In the genomic region with DNA sequence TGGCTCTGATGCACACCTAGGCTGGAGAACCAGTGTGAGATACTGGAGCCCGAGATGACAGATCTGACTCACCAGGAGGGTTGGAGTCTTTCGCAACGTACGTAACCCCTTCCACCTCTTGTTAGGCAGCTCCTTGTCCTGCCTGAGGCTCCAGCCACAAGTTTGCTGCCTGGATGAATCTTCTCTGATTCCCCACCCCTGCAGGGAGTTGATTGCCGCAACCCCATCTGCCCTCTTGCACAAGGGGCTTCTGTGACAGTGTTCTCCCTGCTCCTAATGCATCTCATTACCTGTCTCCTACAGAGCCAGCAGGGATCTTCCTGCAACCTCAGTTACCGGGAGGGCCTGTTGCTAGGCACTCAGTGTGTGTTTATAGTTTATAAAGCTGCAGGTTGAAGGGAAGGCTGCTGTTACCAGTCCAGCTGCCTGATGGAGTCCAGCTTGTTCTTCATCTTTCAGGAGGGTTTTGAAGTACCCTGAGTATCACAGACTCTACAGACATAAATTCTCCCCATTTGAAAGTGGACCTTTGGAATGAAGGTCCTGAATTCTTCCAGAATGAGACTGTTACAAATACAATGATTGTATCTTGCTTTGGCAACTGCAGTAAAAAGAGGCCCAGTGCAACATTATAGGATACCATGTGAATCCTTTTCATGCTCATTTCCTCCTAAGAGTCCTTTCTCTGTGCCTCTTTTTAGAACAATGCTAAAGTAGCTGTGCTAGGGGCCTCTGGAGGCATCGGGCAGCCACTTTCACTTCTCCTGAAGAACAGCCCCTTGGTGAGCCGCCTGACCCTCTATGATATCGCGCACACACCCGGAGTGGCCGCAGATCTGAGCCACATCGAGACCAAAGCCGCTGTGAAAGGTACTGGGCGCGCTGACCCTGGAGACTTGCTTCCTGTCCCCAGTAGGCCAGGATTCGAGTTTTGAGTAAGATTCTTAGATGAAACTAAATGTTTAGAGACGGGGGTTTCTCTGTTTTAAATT, we compare ENCODE assay signal across 11 cellular contexts. TPM values are rescaled to one million over a fixed set of nuclear protein-coding genes. Genes with fewer than 3 reads are reported as not detected.
DNase-seq lines count a peak whose midpoint lies in the region; ATAC-seq lines count a peak whose summit lies in the region.
"Had no signal": no experiment of that assay in that cellular context is flagged by ENCODE, and none has a peak within 500 bp of the region (broad histone marks: within the 10 kb centered on the region; RNA-seq: fewer than 3 reads in every experiment).

No MANE protein-coding gene starts in this region.

- H3K4me3 ChIP-seq in esophagus (ENCODE audit: low read depth in 1 of 2, low read length in 2 of 2) (no peak overlapping the region), trophoblast cell (ENCODE audit: low read depth, low read length) (no peak overlapping the region), HAP-1 (no peak overlapping the region)
- H3K4me3 ChIP-seq: upper lobe of left lung had no signal

- no peak overlapping the region for H4K12ac ChIP-seq in trophoblast cell (ENCODE audit: low read depth, low read length)

- no peak overlapping the region for H2BK12ac ChIP-seq in trophoblast cell (ENCODE audit: low read length)

- no peak overlapping the region for H2BK120ac ChIP-seq in trophoblast cell (ENCODE audit: insufficient read depth, low read length, poor library complexity)

- no peak overlapping the region for H2AFZ ChIP-seq in trophoblast cell (ENCODE audit: insufficient read depth, low read length, poor library complexity)
- H2AFZ ChIP-seq: parathyroid adenoma had no signal

- H3K18ac ChIP-seq in trophoblast cell (ENCODE audit: low read length): no peak overlapping the region

- no peak overlapping the region for H3K4me2 ChIP-seq in trophoblast cell (ENCODE audit: low read length)

- in situ Hi-C loops in HAP-1 (cut with MboI; ENCODE audit: low sequenced_read_pairs): no loop called here

- WGBS in esophagus, 2 donors: 72 to 76% methylated on average over 18 of the region's 18 CpGs
- WGBS in trophoblast cell (ENCODE audit: extremely low coverage, insufficient coverage, insufficient read length): no CpG with 5 or more reads among the region's 18 CpGs

- H4K91ac ChIP-seq in trophoblast cell (ENCODE audit: low read depth, low read length): no peak overlapping the region

- no peak overlapping the region for H2AK5ac ChIP-seq in trophoblast cell (ENCODE audit: low read length)

- no peak for ATAC-seq in GM21717 (IDR thresholded peaks at IDR 0.05; ENCODE audit: unreplicated experiment)

- no peaks in the 10 kb centered on the region for H3K79me1 ChIP-seq in trophoblast cell (ENCODE audit: low read length)

- H3K4ac ChIP-seq in trophoblast cell (ENCODE audit: low read depth, low read length): no peak overlapping the region

- no peak overlapping the region for H3K23ac ChIP-seq in trophoblast cell (ENCODE audit: low read length)

- H3K9ac ChIP-seq in trophoblast cell (ENCODE audit: low read length): no peak overlapping the region
- H3K9ac ChIP-seq: parathyroid adenoma had no signal

- no peak overlapping the region for H4K8ac ChIP-seq in trophoblast cell (ENCODE audit: low read depth, low read length)

- H3K14ac ChIP-seq in trophoblast cell (ENCODE audit: low read length): no peak overlapping the region

- H3K27ac ChIP-seq in esophagus (ENCODE audit: low read depth in 2 of 2, low read length in 1 of 2): peak overlapping the region; percentile 38 to 91
- H3K27ac ChIP-seq in trophoblast cell (ENCODE audit: low read depth, low read length): no peak overlapping the region
- H3K27ac ChIP-seq: parathyroid adenoma, upper lobe of left lung had no signal

- H3K4me1 ChIP-seq in esophagus (ENCODE audit: control insufficient read depth in 2 of 2, insufficient read depth in 2 of 2, low read length in 1 of 2) (peaks cover 0 to 10% of the 10 kb centered on the region in 2 donors), trophoblast cell (ENCODE audit: control insufficient read depth in 1 of 2, insufficient read depth in 2 of 2, low read length in 2 of 2) (peaks cover 11 to 17% of the 10 kb centered on the region in 2 experiments), HAP-1 (no peaks in the 10 kb centered on the region)

- H3K9me3 ChIP-seq in esophagus (ENCODE audit: control insufficient read depth in 2 of 2, insufficient read depth in 1 of 2, low read depth in 1 of 2, low read length in 1 of 2) (no peaks in the 10 kb centered on the region), trophoblast cell (ENCODE audit: insufficient read depth, low read depth, low read length) (no peaks in the 10 kb centered on the region), HAP-1 (no peaks in the 10 kb centered on the region)
- H3K9me3 ChIP-seq: upper lobe of left lung had no signal

- DNase-seq in HCEC 1CT (peak; percentile 58), NOMO-1 treated with DMSO at 0.1 percent for 48 hours (lab: John Stamatoyannopoulos, UW; ENCODE audit: unreplicated experiment) (peak; percentile 97), trophoblast cell (peak; percentile 96 to 97), HAP-1 (ENCODE audit: low spot score in 2 of 2) (no peak), NCI-H1436 treated with DMSO at 0.1 percent for 48 hours (lab: John Stamatoyannopoulos, UW) (no peak)
- no peak for DNase-seq in activated CD4-positive, alpha-beta T cell treated with anti-CD3 and anti-CD28 coated beads for 1 hour
- DNase-seq: OCI-M1 had no signal

- H3K27me3 ChIP-seq in esophagus (ENCODE audit: control insufficient read depth in 1 of 2, insufficient read depth in 2 of 2, low read length in 2 of 2) (no peaks in the 10 kb centered on the region), trophoblast cell (ENCODE audit: insufficient read depth, low read length) (no peaks in the 10 kb centered on the region), HAP-1 (ENCODE audit: low read depth) (no peaks in the 10 kb centered on the region)
- H3K27me3 ChIP-seq: upper lobe of left lung had no signal

- peaks cover 16 to 17% of the 10 kb centered on the region in 2 donors for H3K36me3 ChIP-seq in esophagus (ENCODE audit: control insufficient read depth in 2 of 2, insufficient read depth in 2 of 2, low read length in 1 of 2)
- peaks cover 33 to 34% of the 10 kb centered on the region in 2 experiments for H3K36me3 ChIP-seq in trophoblast cell (ENCODE audit: control insufficient read depth in 1 of 2, insufficient read depth in 2 of 2, low read length in 2 of 2)
- H3K36me3 ChIP-seq in HAP-1 (replicated peaks): peaks cover 86% of the 10 kb centered on the region

- no peak overlapping the region for H2BK5ac ChIP-seq in trophoblast cell (ENCODE audit: low read depth, low read length, poor library complexity)

- H3K79me2 ChIP-seq in trophoblast cell (ENCODE audit: control insufficient read depth, insufficient read depth, low read length, poor library complexity): no peaks in the 10 kb centered on the region

RNA-seq across cellular contexts. Expression of a gene that starts 6.5 kb away (rescaled TPM):
- 100 to 1,000 TPM in 1 of 2 donors, 10 to 100 TPM in 1; 39.3 to 144 TPM for polyA plus RNA-seq in esophagus
- 208 and 212 TPM in 2 replicates for polyA plus RNA-seq in trophoblast cell (2013)

RNA-seq across cellular contexts. Expression of a gene that starts 6.6 kb away (rescaled TPM):
- polyA plus RNA-seq in esophagus: 10 to 100 TPM; 38.5 to 60.5 TPM
- 36.7 and 42.0 TPM in 2 replicates for polyA plus RNA-seq in trophoblast cell (2013)

Comparison
In these comparisons a context has a peak if more than half of its experiments do, and no peak if none do; other contexts are left out.
1. DNase-seq: peak in HCEC 1CT (single experiment), NOMO-1 treated with DMSO at 0.1 percent for 48 hours (single experiment) and trophoblast cell (2 of 2); none in HAP-1 (0 of 2), NCI-H1436 treated with DMSO at 0.1 percent for 48 hours (single experiment) and activated CD4-positive, alpha-beta T cell treated with anti-CD3 and anti-CD28 coated beads for 1 hour (single experiment).